12 cellular contexts compared by ENCODE assay signal in genomic region chr16:3774156-3774767, GRCh38.
DNase-seq lines count a peak whose midpoint lies in the region; ATAC-seq lines count a peak whose summit lies in the region.
"Had no signal": no experiment of that assay in that cellular context is flagged by ENCODE, and none has a peak within 500 bp of the region (broad histone marks: within the 10 kb centered on the region; RNA-seq: fewer than 3 reads in every experiment).

No MANE protein-coding gene starts in this region.

- peaks cover 26% of the 10 kb centered on the region for H3K4me1 ChIP-seq in adipocyte (ENCODE audit: control insufficient read depth, insufficient read depth, low read length)

- ATAC-seq in HG02970 (IDR thresholded peaks at IDR 0.05; ENCODE audit: low FRiP score, unreplicated experiment) (no peak), HG03571 (IDR thresholded peaks at IDR 0.05; ENCODE audit: unreplicated experiment) (no peak)
- ATAC-seq: stimulated activated memory B cell treated with anti-CD40 and anti-IgM and Interleukin-4, amounts not matched to agents 10 μg/mL and 1 μg/mL and 100 μg/mL, for 72 hours had no signal

- intact Hi-C loops in head of caudate nucleus (cut with DNase I), result no loop called here

- no peaks in the 10 kb centered on the region for H3K9me3 ChIP-seq in adipocyte (ENCODE audit: control insufficient read depth, low read length)

- H3K9ac ChIP-seq in adipocyte (ENCODE audit: low read length), result no peak overlapping the region

- peak; percentile 44 for DNase-seq in DMS79 treated with DMSO at 0.1 percent for 48 hours (lab: John Stamatoyannopoulos, UW)
- DNase-seq in DMS79 (lab: John Stamatoyannopoulos, UW), result no peak
- DNase-seq in adipocyte (ENCODE audit: low read depth), result peak; percentile 29
- peak in 36 of 42 donors; percentile 16 to 87 (median 60) for DNase-seq in head of caudate nucleus
- DNase-seq in skeletal muscle cell (ENCODE audit: low read depth), result peak; percentile 19
- no peak for DNase-seq in activated gamma-delta T cell treated with Interleukin-2 at 50 U/mL for 16 hours
- DNase-seq: kidney glomerular epithelial cell, NCI-H1048, T1000 had no signal

- H3K4me3 ChIP-seq in adipocyte (ENCODE audit: low read length) (no peak overlapping the region), skeletal muscle cell (ENCODE audit: low read depth, low read length) (no peak overlapping the region)

- no peaks in the 10 kb centered on the region for H3K27me3 ChIP-seq in adipocyte (replicated peaks; ENCODE audit: control insufficient read depth, insufficient read depth, low read length)

- H3K36me3 ChIP-seq in adipocyte (ENCODE audit: control insufficient read depth, insufficient read depth, low read length, severe bottlenecking), result peaks cover 69% of the 10 kb centered on the region

Comparison
In these comparisons a context has a peak if more than half of its experiments do, and no peak if none do; other contexts are left out.
1. DNase-seq: peak in DMS79 treated with DMSO at 0.1 percent for 48 hours (single experiment), adipocyte (single experiment), head of caudate nucleus (36 of 42) and skeletal muscle cell (single experiment); none in DMS79 (single experiment) and activated gamma-delta T cell treated with Interleukin-2 at 50 U/mL for 16 hours (single experiment).